8 cellular contexts compared by ENCODE assay signal in the genomic region with DNA sequence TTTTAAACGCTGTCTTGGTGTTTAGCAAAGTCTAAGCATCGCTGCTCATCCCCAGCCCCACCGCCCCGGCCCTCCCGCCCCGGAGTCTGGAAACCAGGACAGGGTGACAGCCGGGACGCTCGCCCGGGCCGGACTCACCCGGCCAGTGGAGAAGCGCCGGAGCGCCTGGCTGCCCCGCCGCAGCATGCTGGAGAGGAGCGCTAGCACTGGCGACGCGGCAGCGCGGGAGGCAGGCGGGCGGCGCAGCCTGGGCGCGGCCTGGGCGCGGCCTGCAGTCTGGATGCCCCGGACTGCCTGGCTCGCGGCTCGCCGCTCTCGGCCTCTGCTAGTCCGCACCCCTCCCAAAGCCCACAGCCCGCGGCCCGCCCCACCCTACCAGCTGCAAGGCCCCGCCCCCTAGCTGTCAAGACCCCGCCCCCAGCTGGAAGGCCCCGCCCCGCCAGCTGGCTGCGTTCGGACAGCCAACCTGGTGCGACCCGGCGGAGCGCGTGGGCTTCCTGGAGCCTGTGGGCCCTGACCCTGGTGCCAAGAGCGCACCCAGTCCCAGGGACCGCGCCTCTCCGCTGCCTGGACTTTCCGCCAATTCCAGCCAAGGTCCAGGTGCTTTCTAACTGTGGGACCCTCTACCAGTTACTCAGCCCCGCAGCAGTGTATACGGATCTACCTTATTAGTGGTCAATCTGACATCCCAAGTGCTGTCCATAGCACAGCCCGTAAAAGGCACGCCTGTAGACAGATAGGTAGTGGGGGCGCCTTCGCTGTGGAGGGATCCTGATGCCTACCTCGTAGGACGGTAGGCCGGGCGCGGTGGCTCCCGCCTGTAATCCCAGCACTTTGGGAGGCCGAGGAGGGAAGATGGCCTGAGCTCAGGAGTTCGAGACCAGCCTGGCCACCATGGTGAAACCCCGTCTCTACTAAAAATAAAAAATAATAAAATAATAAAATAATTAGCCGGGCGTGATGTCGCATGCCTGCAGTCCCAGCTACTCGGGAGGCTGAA. TPM values are rescaled to one million over a fixed set of nuclear protein-coding genes. Genes with fewer than 3 reads are reported as not detected.
DNase-seq lines count a peak whose midpoint lies in the region; ATAC-seq, FAIRE-seq and TF ChIP-seq lines count a peak whose summit lies in the region.

A gene (minus strand): TSS at position 208 of the 1,000 bp plus-strand sequence. CDS start 22 bp downstream, at position 186.

- peak within 1 kb of the TSS; percentile 69 for H3K4me2 ChIP-seq in BLaER1

- DNase-seq in T1000 (lab: John Stamatoyannopoulos, UW) (peak; percentile 66), bronchial epithelial cell (ENCODE audit: low read depth) (peak; percentile 68), iPS-NIHi7 (ENCODE audit: extremely low spot score) (peak; percentile 93)

- H3K9me3 ChIP-seq in BLaER1 = peaks cover 25% of the 10 kb centered on the region
- peaks cover 3% of the 10 kb centered on the region; the same call in 1 of the 2 replicates for H3K9me3 ChIP-seq in HUES48 (ENCODE audit: control insufficient read depth, insufficient read depth, low read length)

- no peak within 1 kb of the TSS for H3K27ac ChIP-seq in BLaER1
- peak within 1 kb of the TSS; percentile 38 for H3K27ac ChIP-seq in HUES48 (ENCODE audit: low read depth, low read length)
- peak within 1 kb of the TSS in 18 of 21 experiments; percentile 22 to 85 (median 52) for H3K27ac ChIP-seq in skin epidermis

- no peaks in the 10 kb centered on the region for H4K20me1 ChIP-seq in BLaER1

- H3K9ac ChIP-seq in BLaER1 (0 out of 2 replicates have a peak within 1 kb of the TSS, but pooled peaks have one; percentile 40), HUES48 (ENCODE audit: low read depth, low read length) (peak within 1 kb of the TSS; percentile 73)

- H3K4me3 ChIP-seq in BLaER1 (peak within 1 kb of the TSS; percentile 59), HUES48 (ENCODE audit: low read depth, low read length) (peak within 1 kb of the TSS; percentile 84), bronchial epithelial cell (ENCODE audit: low read depth, low read length) (peak within 1 kb of the TSS; percentile 79), skin epidermis (peak within 1 kb of the TSS; percentile 41 to 53 (median 48))

- H3K27me3 ChIP-seq in BLaER1 (peaks cover 19% of the 10 kb centered on the region), HUES48 (ENCODE audit: control insufficient read depth, insufficient read depth, low read length) (peaks cover 13% of the 10 kb centered on the region), bronchial epithelial cell (ENCODE audit: control insufficient read depth, insufficient read depth, low read length) (peaks cover 1% of the 10 kb centered on the region)

- H3K4me1 ChIP-seq in BLaER1 = peaks cover 8% of the 10 kb centered on the region; the same call in 1 of the 2 replicates
- H3K4me1 ChIP-seq in HUES48 (ENCODE audit: control insufficient read depth, insufficient read depth, low read length) = peaks cover 18% of the 10 kb centered on the region

- H3K36me3 ChIP-seq in BLaER1 (no peaks in the 10 kb centered on the region), HUES48 (ENCODE audit: control insufficient read depth, insufficient read depth, low read length) (no peaks in the 10 kb centered on the region), bronchial epithelial cell (ENCODE audit: control insufficient read depth, insufficient read depth, low read length) (no peaks in the 10 kb centered on the region)

- no peak for FAIRE-seq in bronchial epithelial cell (lab: Jason Lieb, UNC)

- TF ChIP-seq CTCF in bronchial epithelial cell (IDR thresholded peaks at IDR 0.05; ENCODE audit: insufficient read depth, low read length, severe bottlenecking) = no peak

- ATAC-seq in GM19328 (IDR thresholded peaks at IDR 0.05; ENCODE audit: unreplicated experiment) (peak; percentile 77), GM18858 (IDR thresholded peaks at IDR 0.05; ENCODE audit: unreplicated experiment) (no peak)

RNA-seq across cellular contexts. Expression of the gene that starts here (rescaled TPM):
- total RNA-seq in bronchial epithelial cell = 34.2 and 35.7 TPM in 2 replicates
